ENCODE assay signal across 1 cellular context in genomic region chr19:38736413-38737280, GRCh38.
TF ChIP-seq lines count a peak whose summit lies in the region.

No MANE protein-coding gene starts in this region.

TF ChIP-seq in WTC11, 78 proteins besides CTCF, POLR2A, EP300 and RAD21 (continued from another document and continues in another):
- TF ChIP-seq E2F5 (CRISPR knock-in tag; IDR thresholded peaks at IDR 0.05), result peak; percentile 35; the same call in 1 of the 2 replicates
- TF ChIP-seq EMX1 (CRISPR knock-in tag; IDR thresholded peaks at IDR 0.05), result no peak
- no peak for TF ChIP-seq ZNF396 (CRISPR knock-in tag; IDR thresholded peaks at IDR 0.05; ENCODE audit: borderline replicate concordance)
- 0 out of 2 replicates have a peak, but pooled peaks have one; percentile 59 for TF ChIP-seq ESRRA (CRISPR knock-in tag; IDR thresholded peaks at IDR 0.05; ENCODE audit: borderline replicate concordance)
- no peak for TF ChIP-seq USF2 (CRISPR knock-in tag; IDR thresholded peaks at IDR 0.05)
- TF ChIP-seq ZNF263 (CRISPR knock-in tag; IDR thresholded peaks at IDR 0.05; ENCODE audit: low read depth), result no peak
- no peak for TF ChIP-seq ZBTB21 (CRISPR knock-in tag; IDR thresholded peaks at IDR 0.05; ENCODE audit: borderline replicate concordance)
- no peak for TF ChIP-seq CREM (CRISPR knock-in tag; IDR thresholded peaks at IDR 0.05)
- TF ChIP-seq TCF7 (CRISPR knock-in tag; IDR thresholded peaks at IDR 0.05; ENCODE audit: low read depth), result no peak
- TF ChIP-seq CREB1 (CRISPR knock-in tag; IDR thresholded peaks at IDR 0.05), result 0 out of 2 replicates have a peak, but pooled peaks have one; percentile 42
- TF ChIP-seq CDX4 (CRISPR knock-in tag; IDR thresholded peaks at IDR 0.05; ENCODE audit: borderline replicate concordance), result no peak
- TF ChIP-seq ZNF425 (CRISPR knock-in tag; conservative IDR thresholded peaks at IDR 0.05), result no peak
- no peak for TF ChIP-seq AR (CRISPR knock-in tag; IDR thresholded peaks at IDR 0.05)
- TF ChIP-seq SP1 (CRISPR knock-in tag; conservative IDR thresholded peaks at IDR 0.05), result peak; percentile 68
- TF ChIP-seq RELA (CRISPR knock-in tag; IDR thresholded peaks at IDR 0.05; ENCODE audit: borderline replicate concordance), result 0 out of 2 replicates have a peak, but pooled peaks have one; percentile 22
- TF ChIP-seq ERG (CRISPR knock-in tag; IDR thresholded peaks at IDR 0.05), result no peak
- peak; percentile 53; the same call in 1 of the 2 replicates for TF ChIP-seq MYBL2 (CRISPR knock-in tag; IDR thresholded peaks at IDR 0.05)
- peak; percentile 62; the same call in 1 of the 2 replicates for TF ChIP-seq FOXK1 (CRISPR knock-in tag; IDR thresholded peaks at IDR 0.05)
- TF ChIP-seq NR3C1 (CRISPR knock-in tag; conservative IDR thresholded peaks at IDR 0.05; ENCODE audit: low read depth), result no peak
- TF ChIP-seq ARID4B (CRISPR knock-in tag; IDR thresholded peaks at IDR 0.05; ENCODE audit: borderline replicate concordance), result no peak
- peak; percentile 83 for TF ChIP-seq ZNF281 (CRISPR knock-in tag; IDR thresholded peaks at IDR 0.05)
- TF ChIP-seq RORB (CRISPR knock-in tag; IDR thresholded peaks at IDR 0.05), result no peak
- TF ChIP-seq STAT6 (CRISPR knock-in tag; conservative IDR thresholded peaks at IDR 0.05; ENCODE audit: low read depth), result no peak
- no peak for TF ChIP-seq GRHL2 (CRISPR knock-in tag; IDR thresholded peaks at IDR 0.05; ENCODE audit: insufficient replicate concordance, severe bottlenecking)
- TF ChIP-seq NFATC4 (CRISPR knock-in tag; IDR thresholded peaks at IDR 0.05), result no peak
- no peak for TF ChIP-seq PRRX2 (CRISPR knock-in tag; IDR thresholded peaks at IDR 0.05)
- peak; percentile 70; the same call in 1 of the 2 replicates for TF ChIP-seq FOXP1 (CRISPR knock-in tag; IDR thresholded peaks at IDR 0.05; ENCODE audit: borderline replicate concordance)
- TF ChIP-seq ZNF416 (CRISPR knock-in tag; IDR thresholded peaks at IDR 0.05), result no peak
- no peak for TF ChIP-seq MLX (CRISPR knock-in tag; IDR thresholded peaks at IDR 0.05)
- TF ChIP-seq NFE2L1 (CRISPR knock-in tag; IDR thresholded peaks at IDR 0.05), result peak; percentile 69; the same call in 1 of the 2 replicates
- TF ChIP-seq FOXP4 (CRISPR knock-in tag; IDR thresholded peaks at IDR 0.05), result peak; percentile 65; the same call in 1 of the 2 replicates
